31 cellular contexts compared by ENCODE assay signal in the genomic region with DNA sequence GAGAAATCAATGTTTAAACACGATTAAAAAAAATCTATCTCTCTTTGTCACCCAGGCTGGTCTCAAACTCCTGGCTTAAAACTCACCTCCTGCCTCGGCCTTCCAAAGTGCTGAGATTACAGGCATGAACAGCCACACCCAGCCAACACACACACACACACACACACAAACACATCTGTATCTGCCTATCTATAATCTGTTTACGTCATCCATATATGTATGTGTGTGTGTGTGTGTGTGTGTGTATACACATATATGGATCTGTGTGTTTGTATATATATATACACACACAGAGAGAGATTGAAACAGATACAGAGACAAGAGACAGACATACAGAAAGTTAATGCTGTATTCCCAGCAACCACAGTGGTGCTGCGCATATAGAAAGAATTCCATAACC.
A peak's percentile ranks its signal among the peaks of the same experiment; 100 is the strongest.
DNase-seq lines count a peak whose midpoint lies in the region; ATAC-seq, FAIRE-seq and TF ChIP-seq lines count a peak whose summit lies in the region.
"Had no signal": no experiment of that assay in that cellular context is flagged by ENCODE, and none has a peak within 500 bp of the region (broad histone marks: within the 10 kb centered on the region; RNA-seq: fewer than 3 reads in every experiment).

No MANE protein-coding gene starts in this region.

- H3K9ac ChIP-seq in HepG2 (ENCODE audit: insufficient read depth, low read depth, low read length) (no peak overlapping the region), K562 (ENCODE audit: insufficient read depth in 1 of 2, low read depth in 2 of 2, low read length in 2 of 2) (no peak overlapping the region)
- H3K9ac ChIP-seq: BLaER1; BLaER1 treated with 17β-estradiol and CSF1 and Interleukin-3, amounts not matched to agents 10 nM and 100 nM had no signal

- CTCF ChIA-PET in HepG2 (lab: Yijun Ruan, JAX; ENCODE audit: low intra/inter-chr PET ratio, low total read pairs) (no interaction called here), K562 (lab: Yijun Ruan, JAX; ENCODE audit: low intra/inter-chr PET ratio) (no interaction called here)

- H3K4me1 ChIP-seq in HepG2 (ENCODE audit: insufficient read depth, low read length) = no peaks in the 10 kb centered on the region
- H3K4me1 ChIP-seq in right lobe of liver = no peaks in the 10 kb centered on the region
- H3K4me1 ChIP-seq in K562 (replicated peaks in 1 of 2; ENCODE audit: control insufficient read depth in 2 of 2, insufficient read depth in 2 of 2, low read length in 2 of 2) = 0 out of 5 replicates have a peak, but pooled peaks cover 0 to 4% of the 10 kb centered on the region in 2 experiments
- no peaks in the 10 kb centered on the region for H3K4me1 ChIP-seq in gastrocnemius medialis
- H3K4me1 ChIP-seq: A549; BE2C; BLaER1; BLaER1 treated with 17β-estradiol and CSF1 and Interleukin-3, amounts not matched to agents 10 nM and 100 nM; Caco-2 had no signal

- no peaks in the 10 kb centered on the region for H3K9me1 ChIP-seq in K562 (ENCODE audit: control insufficient read depth, insufficient read depth, low read length)

- H3K27me3 ChIP-seq in HepG2 (ENCODE audit: control insufficient read depth in 1 of 2, insufficient read depth in 2 of 2, low read length in 2 of 2) (no peaks in the 10 kb centered on the region), right lobe of liver (no peaks in the 10 kb centered on the region), K562 (ENCODE audit: control insufficient read depth in 2 of 2, insufficient read depth in 2 of 2, low read length in 2 of 2) (no peaks in the 10 kb centered on the region), gastrocnemius medialis (no peaks in the 10 kb centered on the region)
- H3K27me3 ChIP-seq: BE2C; BLaER1; BLaER1 treated with 17β-estradiol and CSF1 and Interleukin-3, amounts not matched to agents 10 nM and 100 nM had no signal

- FAIRE-seq in HepG2 (lab: Jason Lieb, UNC) = no peak
- FAIRE-seq in D721Med (lab: Jason Lieb, UNC) = peak; percentile 6
- FAIRE-seq in K562 (lab: Jason Lieb, UNC) = no peak
- FAIRE-seq: A204.1, A549 had no signal

- no peak for TF ChIP-seq EP300 in HepG2 (IDR thresholded peaks at IDR 0.05; ENCODE audit: low read depth in 2 of 2, low read length in 2 of 2)
- TF ChIP-seq EP300 in HepG2 (CRISPR knock-in tag; IDR thresholded peaks at IDR 0.05; ENCODE audit: borderline replicate concordance) = no peak
- no peak for TF ChIP-seq EP300 in K562 (IDR thresholded peaks at IDR 0.05; ENCODE audit: low read length)

- TF ChIP-seq RAD21 in HepG2 (CRISPR knock-in tag; IDR thresholded peaks at IDR 0.05) (no peak), K562 (CRISPR knock-in tag; conservative IDR thresholded peaks at IDR 0.05 in 1 of 2, IDR thresholded peaks at IDR 0.05 in 1 of 2) (no peak)

- BruUV-seq in HepG2 (replicated peaks; lab: Mats Ljungman, UMichigan) (no TSS peak), K562 (replicated peaks; lab: Mats Ljungman, UMichigan) (no TSS peak)

- no peak for ATAC-seq in HepG2
- ATAC-seq in right lobe of liver = no peak
- no peak for ATAC-seq in K562
- ATAC-seq in gastrocnemius medialis = no peak
- ATAC-seq: A549; CD8-positive, alpha-beta T cell had no signal

- H2AFZ ChIP-seq in HepG2 (ENCODE audit: low read length) (no peak overlapping the region), K562 (ENCODE audit: low read depth, low read length) (no peak overlapping the region)

- no peak overlapping the region for H3K4me2 ChIP-seq in HepG2 (ENCODE audit: low read depth, low read length)
- no peak overlapping the region for H3K4me2 ChIP-seq in K562 (ENCODE audit: insufficient read depth, low read length)
- H3K4me2 ChIP-seq: A549; BLaER1; BLaER1 treated with 17β-estradiol and CSF1 and Interleukin-3, amounts not matched to agents 10 nM and 100 nM had no signal

- TF ChIP-seq CTCF in HepG2 (CRISPR knock-in tag; IDR thresholded peaks at IDR 0.05) = no peak
- no peak for TF ChIP-seq CTCF in right lobe of liver (IDR thresholded peaks at IDR 0.05)
- TF ChIP-seq CTCF in D721Med (IDR thresholded peaks at IDR 0.05; ENCODE audit: insufficient read depth, missing control alignments) = no peak
- no peak for TF ChIP-seq CTCF in K562 (IDR thresholded peaks at IDR 0.05 in 2 of 3, conservative IDR thresholded peaks at IDR 0.05 in 1 of 3; ENCODE audit: insufficient read depth in 2 of 3, low read depth in 1 of 3, low read length in 3 of 3)
- TF ChIP-seq CTCF in gastrocnemius medialis (IDR thresholded peaks at IDR 0.05 in 4 of 5, conservative IDR thresholded peaks at IDR 0.05 in 1 of 5) = no peak

- POLR2A ChIA-PET in HepG2 (lab: Yijun Ruan, JAX) = no interaction called here
- POLR2A ChIA-PET in K562 (lab: Yijun Ruan, JAX) = no interaction called here

- H3K36me3 ChIP-seq in HepG2 (replicated peaks in 1 of 2; ENCODE audit: control insufficient read depth in 1 of 2, insufficient read depth in 2 of 2, low read length in 2 of 2) (no peaks in the 10 kb centered on the region), right lobe of liver (no peaks in the 10 kb centered on the region), K562 (ENCODE audit: control insufficient read depth, insufficient read depth, low read length) (no peaks in the 10 kb centered on the region), gastrocnemius medialis (no peaks in the 10 kb centered on the region)
- H3K36me3 ChIP-seq: BE2C; BLaER1; BLaER1 treated with 17β-estradiol and CSF1 and Interleukin-3, amounts not matched to agents 10 nM and 100 nM had no signal

- H3K79me2 ChIP-seq in HepG2 (ENCODE audit: insufficient read depth, low read length) (no peaks in the 10 kb centered on the region), K562 (ENCODE audit: control insufficient read depth, insufficient read depth, low read length) (no peaks in the 10 kb centered on the region)

- no peaks in the 10 kb centered on the region for H3K9me3 ChIP-seq in HepG2 (ENCODE audit: low read length)
- H3K9me3 ChIP-seq in right lobe of liver = no peaks in the 10 kb centered on the region
- no peaks in the 10 kb centered on the region for H3K9me3 ChIP-seq in K562 (replicated peaks; ENCODE audit: control insufficient read depth, insufficient read depth, low read depth, low read length)
- no peaks in the 10 kb centered on the region for H3K9me3 ChIP-seq in gastrocnemius medialis
- H3K9me3 ChIP-seq: A549; BE2C; BLaER1; BLaER1 treated with 17β-estradiol and CSF1 and Interleukin-3, amounts not matched to agents 10 nM and 100 nM; Caco-2 had no signal

- intact Hi-C loops in HepG2 (cut with micrococcal nuclease; ENCODE audit: unreplicated experiment) (no loop called here), right lobe of liver (cut with DNase I) (no loop called here), K562 (cut with micrococcal nuclease) (no loop called here), gastrocnemius medialis (cut with DNase I; ENCODE audit: low total_unique reads) (no loop called here)

- H4K20me1 ChIP-seq in HepG2 (ENCODE audit: insufficient read depth, low read length) (no peaks in the 10 kb centered on the region), K562 (replicated peaks; ENCODE audit: control insufficient read depth, insufficient read depth, low read length) (no peaks in the 10 kb centered on the region)
- H4K20me1 ChIP-seq: BLaER1; BLaER1 treated with 17β-estradiol and CSF1 and Interleukin-3, amounts not matched to agents 10 nM and 100 nM had no signal

- no peak for TF ChIP-seq POLR2A in HepG2 (IDR thresholded peaks at IDR 0.05; ENCODE audit: insufficient read depth in 1 of 2, low read depth in 2 of 2, low read length in 2 of 2)
- TF ChIP-seq POLR2A in right lobe of liver (IDR thresholded peaks at IDR 0.05) = no peak
- TF ChIP-seq POLR2A in K562 (conservative IDR thresholded peaks at IDR 0.05) = no peak
- no peak for TF ChIP-seq POLR2A in gastrocnemius medialis (IDR thresholded peaks at IDR 0.05)

- H3K27ac ChIP-seq in HepG2 (ENCODE audit: extremely low read length, insufficient read depth, low read length) (no peak overlapping the region), right lobe of liver (no peak overlapping the region), K562 (ENCODE audit: extremely low read depth, low read depth, low read length) (no peak overlapping the region), gastrocnemius medialis (no peak overlapping the region)
- H3K27ac ChIP-seq: 22Rv1; A549; BLaER1; BLaER1 treated with 17β-estradiol and CSF1 and Interleukin-3, amounts not matched to agents 10 nM and 100 nM; C4-2B had no signal

- DNase-seq in HepG2 (ENCODE audit: low spot score) (no peak), right lobe of liver (no peak), D721Med (ENCODE audit: insufficient read length, low spot score) (no peak), K562 (ENCODE audit: extremely low read depth in 1 of 4, low spot score in 3 of 4) (no peak), DMS53 (lab: John Stamatoyannopoulos, UW) (no peak), gastrocnemius medialis (no peak)
- DNase-seq: 8988T; ACHN; AML-193; BE2C; C1 segment of cervical spinal cord; Caco-2; Calu3; CD4-positive, alpha-beta memory T cell; CD4-positive, alpha-beta T cell; CD4-positive, CD25-positive, alpha-beta regulatory T cell; CD8-positive, alpha-beta memory T cell; CD8-positive, alpha-beta T cell; COR-L47; DMS 273 treated with DMSO at 0.1 percent for 48 hours; DMS153; DMS79; DMS79 treated with DMSO at 0.1 percent for 48 hours; DND-41; EL had no signal

- in situ Hi-C loops in HepG2 (cut with HindIII; ENCODE audit: extremely low pct_ligation_motif_present, low pct_unique_long_range_greater_than_20kb) (no loop called here), K562 (cut with MboI) (no loop called here), gastrocnemius medialis (cut with MboI; ENCODE audit: low sequenced_read_pairs in 4 of 4) (loop anchor here in 1 of 4 donors (25.0 kb wide), 1 partner anchor 133 kb away; no protein-coding TSS in a partner anchor)

- no peak overlapping the region for H3K4me3 ChIP-seq in HepG2 (replicated peaks in 1 of 3; ENCODE audit: insufficient read depth in 1 of 3, low read depth in 2 of 3, low read length in 3 of 3)
- no peak overlapping the region for H3K4me3 ChIP-seq in right lobe of liver
- no peak overlapping the region for H3K4me3 ChIP-seq in K562
- H3K4me3 ChIP-seq in gastrocnemius medialis = no peak overlapping the region
- H3K4me3 ChIP-seq: A549; BLaER1; BLaER1 treated with 17β-estradiol and CSF1 and Interleukin-3, amounts not matched to agents 10 nM and 100 nM had no signal

- WGBS in HepG2 (ENCODE audit: low lambda C conversion rate) = 20% methylated on average over 4 of the region's 4 CpGs
- 56% methylated on average over 4 of the region's 4 CpGs for WGBS in right lobe of liver (ENCODE audit: insufficient coverage, low coverage, low lambda C conversion rate, missing lambda C conversion rate)
- WGBS in K562 (ENCODE audit: insufficient coverage, low coverage, missing lambda C conversion rate) = 26% methylated on average over 4 of the region's 4 CpGs

TF ChIP-seq in HepG2, 621 proteins besides CTCF, POLR2A, EP300 and RAD21:
- TF ChIP-seq TCF7 (IDR thresholded peaks at IDR 0.05; ENCODE audit: low read depth) (no peak), ATF7 (IDR thresholded peaks at IDR 0.05) (peak; percentile 59; the same call in 1 of the 2 replicates), ATF7 (CRISPR knock-in tag; IDR thresholded peaks at IDR 0.05) (no peak)

TF ChIP-seq in K562, 482 proteins besides CTCF, POLR2A, EP300 and RAD21 (continues in another document):
- TF ChIP-seq ATF1 (CRISPR knock-in tag; IDR thresholded peaks at IDR 0.05) (no peak), ATF1 (tag; IDR thresholded peaks at IDR 0.05) (peak; percentile 51), MTA2 (IDR thresholded peaks at IDR 0.05; ENCODE audit: low read depth) (no peak), MYC (IDR thresholded peaks at IDR 0.05; ENCODE audit: low read depth, low read length) (no peak), MYC (CRISPR knock-in tag; IDR thresholded peaks at IDR 0.05; ENCODE audit: borderline replicate concordance, low read depth) (no peak)
